In genomic region chr22:26322179-26322905, GRCh38 we compare ENCODE assay signal across 14 cellular contexts.
DNase-seq lines count a peak whose midpoint lies in the region; ATAC-seq and TF ChIP-seq lines count a peak whose summit lies in the region.
"Had no signal": no experiment of that assay in that cellular context is flagged by ENCODE, and none has a peak within 500 bp of the region (broad histone marks: within the 10 kb centered on the region; RNA-seq: fewer than 3 reads in every experiment).

No MANE protein-coding gene starts in this region.

- H3K4me3 ChIP-seq in BJ (ENCODE audit: low read depth, low read length) = no peak overlapping the region
- H3K4me3 ChIP-seq in HUES6 (ENCODE audit: low read depth, low read length) = no peak overlapping the region

- H3K9me3 ChIP-seq in HUES6 (ENCODE audit: control insufficient read depth, insufficient read depth, low read depth, low read length) = no peaks in the 10 kb centered on the region

- H3K4me1 ChIP-seq in HUES6 (ENCODE audit: control insufficient read depth, insufficient read depth, low read length) = peaks cover 12% of the 10 kb centered on the region; the same call in 1 of the 2 replicates

- no peaks in the 10 kb centered on the region for H3K36me3 ChIP-seq in BJ (ENCODE audit: control insufficient read depth, insufficient read depth, low read length)
- no peaks in the 10 kb centered on the region for H3K36me3 ChIP-seq in HUES6 (ENCODE audit: control insufficient read depth, insufficient read depth, low read length)

- H3K27ac ChIP-seq in HUES6 (ENCODE audit: low read depth, low read length) = no peak overlapping the region
- H3K27ac ChIP-seq: HL-60 had no signal

- CTCF ChIA-PET in BJ (lab: Yijun Ruan, JAX) = interaction anchor here (0.6 to 1.7 kb wide), 6 partner anchors 9 to 549 kb away, joined by 3 to 7 read pairs (median 4); no protein-coding TSS in a partner anchor

- ATAC-seq in HG03521 (IDR thresholded peaks at IDR 0.05; ENCODE audit: unreplicated experiment) = no peak
- ATAC-seq in HG03045 (IDR thresholded peaks at IDR 0.05; ENCODE audit: unreplicated experiment) = no peak
- ATAC-seq in HG03095 (IDR thresholded peaks at IDR 0.05; ENCODE audit: unreplicated experiment) = no peak
- ATAC-seq: activated naive CD4-positive, alpha-beta T cell treated with anti-CD3 and anti-CD28 coated beads, Interleukin-2, amount 50 U/mL, for 72 hours; esophagus mucosa had no signal

- POLR2A ChIA-PET in BJ (lab: Charles Lee) = interaction anchor here (0.6 kb wide), 1 partner anchor 150 kb away, joined by 3 read pairs; no protein-coding TSS in a partner anchor

- no peak for TF ChIP-seq CTCF in BJ (IDR thresholded peaks at IDR 0.05; ENCODE audit: insufficient read depth, low read depth, low read length)

- peak overlapping the region; percentile 39 for H3K9ac ChIP-seq in HUES6 (ENCODE audit: low read length)

- DNase-seq in BJ (ENCODE audit: low read depth) (peak; percentile 99), astrocyte of the hippocampus (ENCODE audit: low read depth, low spot score) (peak; percentile 72), kidney glomerular epithelial cell (lab: John Stamatoyannopoulos, UW) (peak; percentile 81)
- DNase-seq in activated effector memory CD4-positive, alpha-beta T cell treated with anti-CD3 and anti-CD28 coated beads, Interleukin-2, amount 50 U/mL, for 16 hours = no peak
- DNase-seq: activated CD4-positive, alpha-beta T cell treated with anti-CD3 and anti-CD28 coated beads, Interleukin-2, amount 10 ng/mL, durations not matched to agents 24 days and 14 days; H7; NCI-H2029 had no signal

- peaks cover 2% of the 10 kb centered on the region for H3K27me3 ChIP-seq in BJ (ENCODE audit: control insufficient read depth, insufficient read depth, low read length)
- no peaks in the 10 kb centered on the region for H3K27me3 ChIP-seq in HUES6 (ENCODE audit: control insufficient read depth, insufficient read depth, low read length)
